In genomic region chrX:120380699-120381098, GRCh38 we compare ENCODE assay signal across 8 cellular contexts.
DNase-seq lines count a peak whose midpoint lies in the region; ATAC-seq and TF ChIP-seq lines count a peak whose summit lies in the region.

No MANE protein-coding gene starts in this region.

- no peak overlapping the region for H3K4me3 ChIP-seq in HEK293 (ENCODE audit: low read depth, low read length)

- H3K27ac Mint-ChIP-seq in stimulated activated effector memory CD8-positive, alpha-beta T cell treated with anti-CD3 and anti-CD28 coated beads, Interleukin-12 subunit alpha, Interleukin-12 subunit beta, amount 100 ng/mL, for 72 hours, result no peak overlapping the region

- H3K4me1 Mint-ChIP-seq in stimulated activated effector memory CD8-positive, alpha-beta T cell treated with anti-CD3 and anti-CD28 coated beads, Interleukin-12 subunit alpha, Interleukin-12 subunit beta, amount 100 ng/mL, for 72 hours, result no peaks in the 10 kb centered on the region

- H3K9me3 ChIP-seq in HEK293 (ENCODE audit: control insufficient read depth, insufficient read depth, low read depth, low read length), result no peaks in the 10 kb centered on the region; the same call in 1 of the 2 replicates

- no peak overlapping the region for H3K27ac ChIP-seq in HEK293 (ENCODE audit: extremely low read depth, low read depth, low read length)

- no peak for TF ChIP-seq CTCF in HEK293 (tag by site-specific recombination; IDR thresholded peaks at IDR 0.05)

- peak; percentile 62 for ATAC-seq in stimulated activated effector memory CD8-positive, alpha-beta T cell treated with anti-CD3 and anti-CD28 coated beads, Interleukin-12 subunit alpha, Interleukin-12 subunit beta, amount 100 ng/mL, for 72 hours
- no peak for ATAC-seq in GM19455 (IDR thresholded peaks at IDR 0.05; ENCODE audit: unreplicated experiment)
- ATAC-seq in HG02623 (IDR thresholded peaks at IDR 0.05; ENCODE audit: unreplicated experiment), result no peak

- CTCF ChIA-PET in HEK293 (lab: Yijun Ruan, JAX), result interaction anchor here (0.6 to 2.9 kb wide), 8 partner anchors 15 to 98 kb away, joined by 3 to 11 read pairs (median 4); no protein-coding TSS in a partner anchor

- peak; percentile 67 for DNase-seq in ELF-1 (ENCODE audit: low read depth, low spot score)
- peak; percentile 62 for DNase-seq in NOMO-1 treated with DMSO at 0.1 percent for 48 hours (lab: John Stamatoyannopoulos, UW; ENCODE audit: unreplicated experiment)
- DNase-seq in effector CD8-positive, alpha-beta T cell (lab: John Stamatoyannopoulos, UW), result peak; percentile 0
- no peak for DNase-seq in stimulated activated effector memory CD8-positive, alpha-beta T cell treated with anti-CD3 and anti-CD28 coated beads, Interleukin-12 subunit alpha, Interleukin-12 subunit beta, amount 100 ng/mL, for 72 hours (ENCODE audit: low spot score in 2 of 2)
- no peak for DNase-seq in GDM1 (lab: John Stamatoyannopoulos, UW)

- no peaks in the 10 kb centered on the region for H3K36me3 Mint-ChIP-seq in stimulated activated effector memory CD8-positive, alpha-beta T cell treated with anti-CD3 and anti-CD28 coated beads, Interleukin-12 subunit alpha, Interleukin-12 subunit beta, amount 100 ng/mL, for 72 hours

- no peak overlapping the region for H3K4me3 Mint-ChIP-seq in stimulated activated effector memory CD8-positive, alpha-beta T cell treated with anti-CD3 and anti-CD28 coated beads, Interleukin-12 subunit alpha, Interleukin-12 subunit beta, amount 100 ng/mL, for 72 hours

- no peaks in the 10 kb centered on the region for H3K9me3 Mint-ChIP-seq in stimulated activated effector memory CD8-positive, alpha-beta T cell treated with anti-CD3 and anti-CD28 coated beads, Interleukin-12 subunit alpha, Interleukin-12 subunit beta, amount 100 ng/mL, for 72 hours

- H3K4me1 ChIP-seq in HEK293 (ENCODE audit: control insufficient read depth, insufficient read depth, low read length), result no peaks in the 10 kb centered on the region

- POLR2A ChIA-PET in HEK293 (lab: Yijun Ruan, JAX), result no interaction called here

- no peaks in the 10 kb centered on the region for H3K36me3 ChIP-seq in HEK293 (ENCODE audit: control insufficient read depth in 2 of 2, insufficient read depth in 1 of 2, low read length in 2 of 2)

TF ChIP-seq in HEK293, 187 proteins besides CTCF, POLR2A, EP300 and RAD21:
- TF ChIP-seq ZFP37 (tag by site-specific recombination; IDR thresholded peaks at IDR 0.05) (no peak), ZNF654 (tag by site-specific recombination; IDR thresholded peaks at IDR 0.05; ENCODE audit: low read depth) (peak; percentile 38)

Comparison
In these comparisons a context has a peak if more than half of its experiments do, and no peak if none do; other contexts are left out.
1. DNase-seq: peak in ELF-1 (single experiment), NOMO-1 treated with DMSO at 0.1 percent for 48 hours (single experiment) and effector CD8-positive, alpha-beta T cell (single experiment); none in stimulated activated effector memory CD8-positive, alpha-beta T cell treated with anti-CD3 and anti-CD28 coated beads, Interleukin-12 subunit alpha, Interleukin-12 subunit beta, amount 100 ng/mL, for 72 hours (0 of 2) and GDM1 (single experiment).